Comparison of ENCODE assay signal across 21 cellular contexts in the genomic region with DNA sequence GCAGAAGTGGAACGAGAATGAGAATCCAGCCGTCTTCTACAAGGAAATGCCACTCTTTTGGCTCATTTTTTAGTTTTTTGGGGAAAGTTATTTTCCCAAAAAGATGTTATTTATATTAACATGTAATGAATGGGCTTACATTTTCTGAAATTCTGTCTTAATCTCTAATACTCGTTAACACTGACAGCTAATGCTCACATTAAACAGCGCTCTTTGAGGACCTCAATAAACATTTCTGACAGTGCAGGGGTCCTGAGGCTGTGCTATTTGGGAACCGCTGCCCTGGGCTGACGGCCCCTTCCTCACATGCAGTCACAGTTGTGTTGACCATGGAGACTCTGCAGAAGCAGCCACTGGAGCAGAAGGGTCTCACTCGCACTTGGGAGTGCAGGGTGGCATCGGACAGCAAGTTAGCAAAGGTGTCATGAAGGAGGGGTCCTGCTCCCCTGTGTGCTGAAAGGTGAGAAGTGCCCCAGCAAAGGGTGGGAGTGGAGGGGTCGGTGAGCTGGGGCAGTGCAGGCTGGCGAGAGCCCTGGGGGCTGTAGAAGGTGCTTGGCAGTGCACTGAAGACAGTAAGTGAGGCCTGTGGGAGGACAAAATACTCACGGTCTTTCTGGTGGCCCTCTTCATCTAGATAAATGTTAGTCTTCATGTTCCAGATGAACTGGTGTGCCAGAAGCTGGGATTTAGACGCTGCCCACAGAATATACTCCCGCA. TPM values are rescaled to one million over a fixed set of nuclear protein-coding genes. Genes with fewer than 3 reads are reported as not detected.
"Had no signal": no experiment of that assay in that cellular context is flagged by ENCODE, and none has a peak within 500 bp of the region (broad histone marks: within the 10 kb centered on the region; RNA-seq: fewer than 3 reads in every experiment).

No MANE protein-coding gene starts in this region.

- FAIRE-seq: bronchial epithelial cell had no signal

- DNase-seq: activated CD4-positive, CD25-positive, alpha-beta regulatory T cell treated with anti-CD3 and anti-CD28 coated beads, Interleukin-2, amount 50 U/mL, for 72 hours; activated CD8-positive, alpha-beta memory T cell treated with anti-CD3 and anti-CD28 coated beads for 24 hours; activated CD8-positive, alpha-beta memory T cell treated with anti-CD3 and anti-CD28 coated beads, Interleukin-2, amount 50 U/mL, for 48 hours; activated effector memory CD4-positive, alpha-beta T cell treated with anti-CD3 and anti-CD28 coated beads, Interleukin-2, amount 50 U/mL, for 16 hours; activated T-cell treated with anti-CD3 and anti-CD28 coated beads, Interleukin-2, amount 50 U/mL, for 72 hours; dermis blood vessel endothelial cell; foreskin fibroblast; left cardiac atrium; psoas muscle; right cardiac atrium; stimulated activated naive CD8-positive, alpha-beta T cell treated with anti-CD3 and anti-CD28 coated beads, Interleukin-15, amount 100 ng/mL, for 72 hours; T-helper 1 cell; T1000; trophoblast cell had no signal

- ATAC-seq: activated naive CD4-positive, alpha-beta T cell treated with anti-CD3 and anti-CD28 coated beads, Interleukin-2, amount 50 U/mL, for 72 hours; activated T-cell treated with anti-CD3 and anti-CD28 coated beads, Interleukin-2, amount 50 U/mL, for 72 hours; left cardiac atrium; natural killer cell treated with Interleukin-12 subunit alpha and Interleukin-12 subunit beta and Interleukin-15 and Interleukin-18, amount 100 ng/mL, for 72 hours; psoas muscle; right cardiac atrium; stimulated activated naive CD8-positive, alpha-beta T cell treated with anti-CD3 and anti-CD28 coated beads, Interleukin-15, amount 100 ng/mL, for 72 hours had no signal

- H2AFZ ChIP-seq: hepatocyte had no signal

- H3K9me3 Mint-ChIP-seq: activated naive CD4-positive, alpha-beta T cell treated with anti-CD3 and anti-CD28 coated beads, Interleukin-2, amount 50 U/mL, for 72 hours; activated T-cell treated with anti-CD3 and anti-CD28 coated beads, Interleukin-2, amount 50 U/mL, for 72 hours; natural killer cell treated with Interleukin-12 subunit alpha and Interleukin-12 subunit beta and Interleukin-15 and Interleukin-18, amount 100 ng/mL, for 72 hours; stimulated activated naive CD8-positive, alpha-beta T cell treated with anti-CD3 and anti-CD28 coated beads, Interleukin-15, amount 100 ng/mL, for 72 hours had no signal

- H3K4me1 ChIP-seq: psoas muscle had no signal

- H3K27me3 Mint-ChIP-seq: natural killer cell treated with Interleukin-12 subunit alpha and Interleukin-12 subunit beta and Interleukin-15 and Interleukin-18, amount 100 ng/mL, for 72 hours; stimulated activated naive CD8-positive, alpha-beta T cell treated with anti-CD3 and anti-CD28 coated beads, Interleukin-15, amount 100 ng/mL, for 72 hours had no signal

- H3K4me3 Mint-ChIP-seq: activated T-cell treated with anti-CD3 and anti-CD28 coated beads, Interleukin-2, amount 50 U/mL, for 72 hours; natural killer cell treated with Interleukin-12 subunit alpha and Interleukin-12 subunit beta and Interleukin-15 and Interleukin-18, amount 100 ng/mL, for 72 hours; stimulated activated naive CD8-positive, alpha-beta T cell treated with anti-CD3 and anti-CD28 coated beads, Interleukin-15, amount 100 ng/mL, for 72 hours had no signal

- H3K36me3 Mint-ChIP-seq: activated naive CD4-positive, alpha-beta T cell treated with anti-CD3 and anti-CD28 coated beads, Interleukin-2, amount 50 U/mL, for 72 hours; natural killer cell treated with Interleukin-12 subunit alpha and Interleukin-12 subunit beta and Interleukin-15 and Interleukin-18, amount 100 ng/mL, for 72 hours had no signal

- H3K27ac ChIP-seq: epithelial cell of prostate, hepatocyte, psoas muscle had no signal

- H3K4me3 ChIP-seq: hepatocyte, psoas muscle had no signal

- H3K4me2 ChIP-seq: hepatocyte had no signal

- H3K79me2 ChIP-seq: hepatocyte had no signal

- H3K27me3 ChIP-seq: hepatocyte had no signal

- H3K4me1 Mint-ChIP-seq: stimulated activated naive CD8-positive, alpha-beta T cell treated with anti-CD3 and anti-CD28 coated beads, Interleukin-15, amount 100 ng/mL, for 72 hours had no signal

- H3K27ac Mint-ChIP-seq: activated naive CD4-positive, alpha-beta T cell treated with anti-CD3 and anti-CD28 coated beads, Interleukin-2, amount 50 U/mL, for 72 hours; activated T-cell treated with anti-CD3 and anti-CD28 coated beads, Interleukin-2, amount 50 U/mL, for 72 hours; natural killer cell treated with Interleukin-12 subunit alpha and Interleukin-12 subunit beta and Interleukin-15 and Interleukin-18, amount 100 ng/mL, for 72 hours had no signal

- H3K9me3 ChIP-seq: psoas muscle had no signal

RNA-seq across cellular contexts. Expression of a gene that starts 53.1 kb away (rescaled TPM):
- total RNA-seq: activated naive CD4-positive, alpha-beta T cell treated with anti-CD3 and anti-CD28 coated beads, Interleukin-2, amount 50 U/mL, for 72 hours; activated T-cell treated with anti-CD3 and anti-CD28 coated beads, Interleukin-2, amount 50 U/mL, for 72 hours; bronchial epithelial cell; dermis blood vessel endothelial cell; lower leg skin; psoas muscle; skeletal muscle tissue had no signal
